In the genomic region with DNA sequence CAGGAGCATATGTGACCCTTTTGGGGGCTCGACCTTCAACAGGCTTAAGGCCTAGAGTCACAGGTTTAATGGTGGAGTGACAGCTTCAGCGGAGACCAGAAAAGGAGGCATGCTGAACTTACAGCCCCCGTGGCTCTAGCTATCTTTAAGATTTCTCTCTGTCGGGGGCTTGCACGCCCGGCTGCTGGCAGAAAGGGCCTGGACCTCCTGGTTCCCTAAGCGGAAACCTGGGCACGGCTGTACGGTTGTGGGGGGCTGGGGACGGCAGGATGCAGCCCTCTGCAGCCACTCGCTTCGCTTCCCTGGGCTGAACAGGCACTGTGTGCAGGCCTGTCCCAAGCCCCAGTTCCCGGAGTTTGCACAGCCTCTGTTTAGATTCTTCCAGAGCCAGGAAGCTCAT, we compare ENCODE assay signal across 9 cellular contexts. TPM values are rescaled to one million over a fixed set of nuclear protein-coding genes. Genes with fewer than 3 reads are reported as not detected.
DNase-seq lines count a peak whose midpoint lies in the region; ATAC-seq, FAIRE-seq and TF ChIP-seq lines count a peak whose summit lies in the region.
"Had no signal": no experiment of that assay in that cellular context is flagged by ENCODE, and none has a peak within 500 bp of the region (broad histone marks: within the 10 kb centered on the region; RNA-seq: fewer than 3 reads in every experiment).

No MANE protein-coding gene starts in this region.

- TF ChIP-seq EP300 in H1 (IDR thresholded peaks at IDR 0.05; ENCODE audit: borderline replicate concordance in 1 of 2, low read depth in 2 of 2, low read length in 2 of 2) (no peak), neural cell (conservative IDR thresholded peaks at IDR 0.05; ENCODE audit: poor library complexity, severe bottlenecking) (no peak)

- H2BK5ac ChIP-seq in H1 (ENCODE audit: low read depth, low read length), result no peak overlapping the region

- TF ChIP-seq CTCF in cardiac muscle cell (IDR thresholded peaks at IDR 0.05; ENCODE audit: low read depth, low read length), result no peak
- no peak for TF ChIP-seq CTCF in H1 (IDR thresholded peaks at IDR 0.05; ENCODE audit: control extremely low read depth in 1 of 3, insufficient read depth in 1 of 3, low read depth in 1 of 3, low read length in 3 of 3)
- no peak for TF ChIP-seq CTCF in neural cell (IDR thresholded peaks at IDR 0.05; ENCODE audit: poor library complexity, severe bottlenecking)
- TF ChIP-seq CTCF in uterus (IDR thresholded peaks at IDR 0.05), result no peak

- POLR2A ChIA-PET in H1 (lab: Charles Lee; ENCODE audit: partially characterized antibody), result interaction anchor here (0.8 to 1.8 kb wide), 9 partner anchors 12 to 263 kb away, joined by 3 to 6 read pairs (median 3); partner anchors contain the start of gene HEMK1

- H4K5ac ChIP-seq in H1 (ENCODE audit: insufficient read length, low read depth, low read length), result no peak overlapping the region

- H3K9me3 ChIP-seq in cardiac muscle cell (ENCODE audit: low read depth) (no peaks in the 10 kb centered on the region), H1 (ENCODE audit: insufficient read depth in 2 of 2, low read depth in 1 of 2, low read length in 1 of 2) (no peaks in the 10 kb centered on the region), neural cell (ENCODE audit: low read length) (no peaks in the 10 kb centered on the region), uterus (no peaks in the 10 kb centered on the region)

- H3K23ac ChIP-seq in H1 (ENCODE audit: insufficient read length), result no peak overlapping the region

- H3K27ac ChIP-seq in cardiac muscle cell (no peak overlapping the region), H1 (ENCODE audit: low read depth, low read length) (no peak overlapping the region), neural cell (ENCODE audit: low read length) (peak overlapping the region; percentile 25), uterus (peak overlapping the region; percentile 61 to 87)

- H3F3A ChIP-seq in neural cell (ENCODE audit: insufficient read depth, low read length, poor library complexity, severe bottlenecking), result no peaks in the 10 kb centered on the region

- H4K20me1 ChIP-seq in H1 (replicated peaks in 1 of 2; ENCODE audit: control insufficient read depth in 1 of 2, insufficient read depth in 2 of 2, low read length in 2 of 2) (peaks cover 3 to 13% of the 10 kb centered on the region in 2 experiments), neural cell (ENCODE audit: insufficient read depth) (no peaks in the 10 kb centered on the region)

- H2BK20ac ChIP-seq in H1 (ENCODE audit: low read length), result 0 out of 2 replicates have a peak overlapping the region, but pooled peaks have one; percentile 61

- no peak overlapping the region for H3K56ac ChIP-seq in H1 (replicated peaks; ENCODE audit: insufficient read length, low read depth, low read length)

- TF ChIP-seq POLR2A in H1 (IDR thresholded peaks at IDR 0.05; ENCODE audit: control extremely low read depth in 1 of 2, low read depth in 2 of 2, low read length in 2 of 2) (no peak), uterus (IDR thresholded peaks at IDR 0.05) (no peak)

- intact Hi-C loops in Right ventricle myocardium inferior (cut with DNase I), result no loop called here
- intact Hi-C loops in uterus (cut with DNase I; ENCODE audit: low total_unique reads), result no loop called here

- H3K4me3 ChIP-seq in cardiac muscle cell (peak overlapping the region; percentile 90), H1 (ENCODE audit: extremely low read depth in 1 of 4, insufficient read depth in 2 of 4, low read depth in 3 of 4, low read length in 4 of 4) (peak overlapping the region; percentile 14 to 94 (median 39); a peak in 6 of 8 replicates), neural cell (ENCODE audit: low read length) (peak overlapping the region; percentile 53), uterus (peak overlapping the region; percentile 33 to 55)

- CTCF ChIA-PET in H1 (lab: Charles Lee; ENCODE audit: partially characterized antibody), result interaction anchor here (0.6 to 3.7 kb wide), 11 partner anchors 14 to 1195 kb away, joined by 3 to 15 read pairs (median 5); no protein-coding TSS in a partner anchor

- no peak overlapping the region for H4K91ac ChIP-seq in H1 (replicated peaks; ENCODE audit: insufficient read length, low read length)

- no peak overlapping the region for H2BK15ac ChIP-seq in H1 (ENCODE audit: low read length)

- H2BK120ac ChIP-seq in H1 (replicated peaks; ENCODE audit: low read depth, low read length), result no peak overlapping the region

- no peak overlapping the region for H3K9ac ChIP-seq in H1 (replicated peaks in 1 of 4; ENCODE audit: extremely low read depth in 1 of 4, low read depth in 3 of 4, low read length in 3 of 4)
- peak overlapping the region; percentile 70 for H3K9ac ChIP-seq in neural cell (ENCODE audit: low read length)

- DNase-seq in cardiac muscle cell (ENCODE audit: low read depth in 1 of 2, low spot score in 1 of 2), result peak in 1 of 2 donors; percentile 20
- no peak for DNase-seq in Right ventricle myocardium inferior (ENCODE audit: missing footprints)
- no peak for DNase-seq in H1 (ENCODE audit: low read depth in 1 of 2, low spot score in 2 of 2)
- peak in 1 of 2 donors; percentile 24 for DNase-seq in uterus
- DNase-seq in cerebellum (ENCODE audit: low spot score), result no peak
- no peak for DNase-seq in NCI-H2171 (lab: John Stamatoyannopoulos, UW)

- no peak overlapping the region; the same call in 1 of the 2 replicates for H3K18ac ChIP-seq in H1 (ENCODE audit: extremely low read depth, low read length)

- no peak overlapping the region for H3K4ac ChIP-seq in H1 (replicated peaks; ENCODE audit: insufficient read length, low read depth, low read length)

- no peaks in the 10 kb centered on the region; the same call in 1 of the 2 replicates for H3K79me1 ChIP-seq in H1 (ENCODE audit: low read depth, low read length)

- H3K4me1 ChIP-seq in cardiac muscle cell (ENCODE audit: low read depth) (peaks cover 4% of the 10 kb centered on the region), H1 (replicated peaks in 1 of 4; ENCODE audit: control insufficient read depth in 3 of 4, insufficient read depth in 4 of 4, low read length in 3 of 4) (peaks cover 0 to 15% (median 11%) of the 10 kb centered on the region in 4 experiments; a peak in 6 of 7 replicates), uterus (peaks cover 0 to 4% of the 10 kb centered on the region in 2 donors)

- no peak overlapping the region for H4K8ac ChIP-seq in H1 (ENCODE audit: extremely low read depth, insufficient read depth, low read length)

- H3K23me2 ChIP-seq in H1 (ENCODE audit: low read depth, low read length), result peaks cover 6% of the 10 kb centered on the region; the same call in 1 of the 2 replicates

- H3K4me2 ChIP-seq in H1 (ENCODE audit: insufficient read depth in 1 of 2, low read depth in 2 of 2, low read length in 2 of 2), result peak overlapping the region; percentile 69 to 77
- no peak overlapping the region for H3K4me2 ChIP-seq in neural cell (ENCODE audit: low read length)

- H3K36me3 ChIP-seq in cardiac muscle cell (no peaks in the 10 kb centered on the region), H1 (ENCODE audit: control insufficient read depth in 2 of 4, insufficient read depth in 4 of 4, low read length in 3 of 4) (no peaks in the 10 kb centered on the region), neural cell (ENCODE audit: insufficient read depth, low read length) (no peaks in the 10 kb centered on the region), uterus (no peaks in the 10 kb centered on the region)

- FAIRE-seq in H1 (lab: Jason Lieb, UNC), result no peak

- no peaks in the 10 kb centered on the region for H3K9me2 ChIP-seq in neural cell (ENCODE audit: insufficient read depth, low read length)

- H2AK5ac ChIP-seq in H1 (ENCODE audit: low read depth, low read length), result no peak overlapping the region

- WGBS in H1 (ENCODE audit: extremely low coverage in 1 of 2, insufficient coverage in 1 of 2, insufficient read length in 1 of 2, insufficient replicate concordance in 2 of 2, low coverage in 1 of 2, low lambda C conversion rate in 2 of 2, missing lambda C conversion rate in 1 of 2), 2 experiments, result 43% methylated on average over 13 of the region's 13 CpGs; no CpG with 5 or more reads in 1 of the 2 experiments

- no peak overlapping the region for H3K14ac ChIP-seq in H1 (ENCODE audit: insufficient read length)

- H3K79me2 ChIP-seq in H1 (ENCODE audit: control insufficient read depth in 1 of 2, insufficient read depth in 2 of 2, low read length in 2 of 2) (peaks cover 0 to 9% of the 10 kb centered on the region in 2 experiments; a peak in 1 of 4 replicates), neural cell (replicated peaks; ENCODE audit: insufficient read depth, low read length) (peaks cover 2% of the 10 kb centered on the region)

- TF ChIP-seq RAD21 in H1 (IDR thresholded peaks at IDR 0.05 in 1 of 2, conservative IDR thresholded peaks at IDR 0.05 in 1 of 2; ENCODE audit: low read depth in 2 of 2, low read length in 2 of 2) (no peak), neural cell (conservative IDR thresholded peaks at IDR 0.05) (no peak)

- H2AFZ ChIP-seq in H1 (ENCODE audit: low read length), result no peak overlapping the region
- no peak overlapping the region for H2AFZ ChIP-seq in neural cell (ENCODE audit: low read depth, low read length)

- H2BK12ac ChIP-seq in H1 (ENCODE audit: low read depth, low read length), result no peak overlapping the region

- no peak for ATAC-seq in Right ventricle myocardium inferior
- ATAC-seq in HG02759 (IDR thresholded peaks at IDR 0.05; ENCODE audit: unreplicated experiment), result no peak

- H3K27me3 ChIP-seq in cardiac muscle cell, result peaks cover 16% of the 10 kb centered on the region
- H3K27me3 ChIP-seq in H1 (replicated peaks in 1 of 4; ENCODE audit: control insufficient read depth in 3 of 4, extremely low read depth in 1 of 4, insufficient read depth in 3 of 4, low read length in 3 of 4), result peaks cover 4 to 42% (median 27%) of the 10 kb centered on the region in 4 experiments
- no peaks in the 10 kb centered on the region for H3K27me3 ChIP-seq in neural cell (ENCODE audit: insufficient read depth, low read depth, low read length)
- no peaks in the 10 kb centered on the region for H3K27me3 ChIP-seq in uterus

TF ChIP-seq in H1, 55 proteins besides CTCF, POLR2A, EP300 and RAD21 (continues in another document):
- no peak for TF ChIP-seq GTF2F1 (IDR thresholded peaks at IDR 0.05; ENCODE audit: borderline replicate concordance, low read depth, low read length)

TF ChIP-seq in neural cell, 6 proteins besides CTCF, POLR2A, EP300 and RAD21 (continues in another document):
- TF ChIP-seq MXI1 (conservative IDR thresholded peaks at IDR 0.05; ENCODE audit: poor library complexity, severe bottlenecking), result no peak

RNA-seq across cellular contexts. Expression of gene CACNA2D2, which starts 0.5 kb away (rescaled TPM):
- total RNA-seq in cardiac muscle cell, result 6.8 and 8.7 TPM in 2 replicates
- polyA plus RNA-seq in cardiac muscle cell, result 5.4 TPM in 2 replicates
- total RNA-seq in Right ventricle myocardium inferior, result 1.2 TPM
- 14.0 and 14.1 TPM in 2 replicates for total RNA-seq in H1 (2021; fragmentation: NEBNext Ultra II Directional; extraction: Animal tissue kit (Norgen Biotek cat#: 25700))
- 24.9 and 25.0 TPM in 2 replicates for polyA plus RNA-seq in H1 (2011; rRNA removed)
- 14.3 TPM for polyA plus RNA-seq in H1 (2011; cell fraction: cytosol; rRNA removed)
- 43.9 TPM for polyA plus RNA-seq in H1 (2011; cell fraction: nucleus; rRNA removed)
- polyA plus RNA-seq in H1 (2012, experiment 1 of 2), result 16.0 to 28.5 TPM (median 22.8 TPM) in 4 replicates
- 13.3 TPM for polyA plus RNA-seq in H1 (2012, experiment 2 of 2)
- polyA plus RNA-seq in H1 (2013, experiment 1 of 2), result 16.1 TPM
- polyA plus RNA-seq in H1 (2013, experiment 2 of 2), result 13.8 TPM
- 16.8 and 18.9 TPM in 2 replicates for polyA minus RNA-seq in H1 (2011; rRNA and poly(A)+ RNA removed)
- polyA minus RNA-seq in H1 (2011; cell fraction: cytosol; rRNA and poly(A)+ RNA removed), result 14.2 TPM
- polyA minus RNA-seq in H1 (2011; cell fraction: nucleus; rRNA and poly(A)+ RNA removed), result 9.4 TPM
- polyA plus RNA-seq in neural cell, result 7.8 and 11.4 TPM in 2 replicates
- polyA minus RNA-seq in neural cell, result 17.5 and 21.0 TPM in 2 replicates
- 1 to 10 TPM in 2 of 4 donors, under 1 TPM in 1, not detected in 1; under 0.01 to 6.1 (median 5.3) TPM for total RNA-seq in uterus
- total RNA-seq in cerebellum, result 12.2 TPM
- total RNA-seq: fibroblast of villous mesenchyme had no signal

Comparison
In these comparisons a context has a peak if more than half of its experiments do, and no peak if none do; other contexts are left out.
1. H3K27ac ChIP-seq: peak in neural cell (single experiment) and uterus (2 of 2); none in cardiac muscle cell (single experiment) and H1 (single experiment).
2. H3K4me3 ChIP-seq: peak in every context shown above with its lines; median percentile 90 in cardiac muscle cell; 53 in neural cell; 44 in uterus; 39 in H1.